11 cellular contexts compared by ENCODE assay signal in the genomic region with DNA sequence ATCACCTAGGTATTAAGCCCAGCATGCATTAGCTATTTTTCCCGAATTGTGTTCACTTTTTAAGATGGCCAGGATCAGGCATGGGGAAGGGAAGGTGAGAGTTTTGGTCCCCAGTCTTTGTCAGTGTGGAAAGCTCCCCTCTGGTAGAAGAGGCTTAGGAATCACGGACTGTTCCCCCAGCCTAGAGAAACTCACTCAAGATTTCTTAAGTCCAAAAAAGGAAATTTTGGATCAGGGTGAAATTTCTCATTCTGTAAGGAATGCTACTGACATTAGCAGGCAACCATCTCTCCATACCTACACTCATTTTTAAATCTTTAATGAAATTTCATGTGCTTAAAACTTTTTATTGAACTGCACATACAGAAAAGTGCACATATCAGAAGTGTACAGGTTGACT.
"Had no signal": no experiment of that assay in that cellular context is flagged by ENCODE, and none has a peak within 500 bp of the region (broad histone marks: within the 10 kb centered on the region; RNA-seq: fewer than 3 reads in every experiment).

No MANE protein-coding gene starts in this region.

- H3K36me3 ChIP-seq: colonic mucosa, pancreas had no signal

- H3K4me1 ChIP-seq: colonic mucosa, pancreas had no signal

- H3K36me3 Mint-ChIP-seq: activated CD8-positive, alpha-beta memory T cell treated with anti-CD3 and anti-CD28 coated beads, Interleukin-2, amount 10 ng/mL, durations not matched to agents 7 days and 5 days had no signal

- H3K27ac ChIP-seq: colonic mucosa, pancreas had no signal

- H3K9me3 Mint-ChIP-seq: T-helper 2 cell treated with Interferon-gamma antibody and Interleukin-4, amounts not matched to agents 5 μg/mL and 100 μg/mL, for 36 hours had no signal

- H3K4me1 Mint-ChIP-seq: activated CD8-positive, alpha-beta memory T cell treated with anti-CD3 and anti-CD28 coated beads, Interleukin-2, amount 10 ng/mL, durations not matched to agents 7 days and 5 days; neural crest cell had no signal

- DNase-seq: activated CD4-positive, alpha-beta T cell treated with anti-CD3 and anti-CD28 coated beads for 1 hour; activated CD4-positive, alpha-beta T cell treated with anti-CD3 and anti-CD28 coated beads, Interleukin-2, amount 50 U/mL, for 48 hours; activated CD8-positive, alpha-beta memory T cell treated with anti-CD3 and anti-CD28 coated beads, Interleukin-2, amount 10 ng/mL, durations not matched to agents 7 days and 5 days; activated effector memory CD4-positive, alpha-beta T cell treated with Interleukin-2 at 50 U/mL for 16 hours; activated T-cell treated with anti-CD3 and anti-CD28 coated beads, Interleukin-2, amount 50 U/mL, for 24 hours; colonic mucosa; pancreas; small intestine had no signal

- H3K9me3 ChIP-seq: colonic mucosa, pancreas had no signal

- H3K27me3 ChIP-seq: colonic mucosa, pancreas had no signal

- H3K27ac Mint-ChIP-seq: activated CD8-positive, alpha-beta memory T cell treated with anti-CD3 and anti-CD28 coated beads, Interleukin-2, amount 10 ng/mL, durations not matched to agents 7 days and 5 days; activated naive CD8-positive, alpha-beta T cell; activated T-cell treated with anti-CD3 and anti-CD28 coated beads, Interleukin-2, amount 50 U/mL, for 24 hours; T-helper 2 cell treated with Interferon-gamma antibody and Interleukin-4, amounts not matched to agents 5 μg/mL and 100 μg/mL, for 36 hours had no signal

- H3K4me3 Mint-ChIP-seq: activated CD8-positive, alpha-beta memory T cell treated with anti-CD3 and anti-CD28 coated beads, Interleukin-2, amount 10 ng/mL, durations not matched to agents 7 days and 5 days; activated naive CD8-positive, alpha-beta T cell; activated T-cell treated with anti-CD3 and anti-CD28 coated beads, Interleukin-2, amount 50 U/mL, for 24 hours; neural crest cell; T-helper 2 cell treated with Interferon-gamma antibody and Interleukin-4, amounts not matched to agents 5 μg/mL and 100 μg/mL, for 36 hours had no signal

- H3K4me3 ChIP-seq: colonic mucosa, pancreas had no signal
